In genomic region chr21:25375675-25376074, GRCh38 we compare ENCODE assay signal across 28 cellular contexts.
DNase-seq lines count a peak whose midpoint lies in the region; ATAC-seq, FAIRE-seq and TF ChIP-seq lines count a peak whose summit lies in the region.
"Had no signal": no experiment of that assay in that cellular context is flagged by ENCODE, and none has a peak within 500 bp of the region (broad histone marks: within the 10 kb centered on the region; RNA-seq: fewer than 3 reads in every experiment).

No MANE protein-coding gene starts in this region.

- H3K4me1 ChIP-seq in endothelial cell of umbilical vein (ENCODE audit: control insufficient read depth, extremely low read depth, insufficient read depth, low read length), result no peaks in the 10 kb centered on the region
- H3K4me1 ChIP-seq in osteoblast (ENCODE audit: insufficient read depth, low read length), result peaks cover 13% of the 10 kb centered on the region
- no peaks in the 10 kb centered on the region for H3K4me1 ChIP-seq in right lobe of liver
- H3K4me1 ChIP-seq: esophagus squamous epithelium, parathyroid adenoma had no signal

- intact Hi-C loops in endothelial cell of umbilical vein (cut with micrococcal nuclease) (no loop called here), right lobe of liver (cut with DNase I) (no loop called here), head of caudate nucleus (cut with DNase I) (no loop called here)

- H4K20me1 ChIP-seq in endothelial cell of umbilical vein (replicated peaks; ENCODE audit: control insufficient read depth, extremely low read depth, insufficient read depth, low read length) (no peaks in the 10 kb centered on the region), osteoblast (ENCODE audit: insufficient read depth, low read length) (no peaks in the 10 kb centered on the region)
- H4K20me1 ChIP-seq: BLaER1 had no signal

- TF ChIP-seq CTCF in endothelial cell of umbilical vein (IDR thresholded peaks at IDR 0.05; ENCODE audit: extremely low read depth in 1 of 2, insufficient read depth in 1 of 2, low read depth in 1 of 2, low read length in 2 of 2) (no peak), osteoblast (IDR thresholded peaks at IDR 0.05; ENCODE audit: extremely low read depth, low read depth, low read length) (no peak), right lobe of liver (IDR thresholded peaks at IDR 0.05) (no peak)

- CTCF ChIA-PET in endothelial cell of umbilical vein (lab: Charles Lee), result no interaction called here

- H3K4me2 ChIP-seq in endothelial cell of umbilical vein (ENCODE audit: insufficient read depth, low read length) (no peak overlapping the region), osteoblast (ENCODE audit: insufficient read depth, low read length) (no peak overlapping the region)
- H3K4me2 ChIP-seq: BLaER1 had no signal

- no peak overlapping the region for H3K4me3 ChIP-seq in endothelial cell of umbilical vein (replicated peaks in 1 of 3; ENCODE audit: insufficient read depth in 1 of 3, low read depth in 1 of 3, low read length in 3 of 3)
- no peak overlapping the region for H3K4me3 ChIP-seq in osteoblast (ENCODE audit: insufficient read depth, low read length)
- no peak overlapping the region for H3K4me3 ChIP-seq in right lobe of liver
- H3K4me3 ChIP-seq: BLaER1, dorsolateral prefrontal cortex, esophagus squamous epithelium, SJCRH30 had no signal

- WGBS in right lobe of liver (ENCODE audit: insufficient coverage, low coverage, low lambda C conversion rate, missing lambda C conversion rate), result 42% methylated on average over 1 of the region's 1 CpG

- H3K27me3 ChIP-seq in endothelial cell of umbilical vein (ENCODE audit: control insufficient read depth in 2 of 2, insufficient read depth in 2 of 2, low read length in 2 of 2), result no peaks in the 10 kb centered on the region
- H3K27me3 ChIP-seq in osteoblast (ENCODE audit: insufficient read depth, low read length), result no peaks in the 10 kb centered on the region
- no peaks in the 10 kb centered on the region for H3K27me3 ChIP-seq in right lobe of liver
- H3K27me3 ChIP-seq: BLaER1, dorsolateral prefrontal cortex, esophagus squamous epithelium, SJCRH30 had no signal

- no peaks in the 10 kb centered on the region for H3K9me3 ChIP-seq in endothelial cell of umbilical vein (replicated peaks; ENCODE audit: control insufficient read depth, insufficient read depth, low read length)
- H3K9me3 ChIP-seq in osteoblast (ENCODE audit: low read depth, low read length), result no peaks in the 10 kb centered on the region
- H3K9me3 ChIP-seq in right lobe of liver, result no peaks in the 10 kb centered on the region
- H3K9me3 ChIP-seq: esophagus squamous epithelium had no signal

- dilution Hi-C loops in endothelial cell of umbilical vein (cut with MboI; ENCODE audit: extremely low pct_ligation_motif_present, low sequenced_read_pairs), result no loop called here

- POLR2A ChIA-PET in endothelial cell of umbilical vein (lab: Charles Lee), result no interaction called here

- H3K79me2 ChIP-seq in endothelial cell of umbilical vein (ENCODE audit: control insufficient read depth, insufficient read depth, low read length) (no peaks in the 10 kb centered on the region), osteoblast (ENCODE audit: insufficient read depth, low read length) (no peaks in the 10 kb centered on the region)
- H3K79me2 ChIP-seq: parathyroid adenoma had no signal

- no TSS peak for BruUV-seq in endothelial cell of umbilical vein (replicated peaks; lab: Mats Ljungman, UMichigan)

- FAIRE-seq in endothelial cell of umbilical vein (lab: Jason Lieb, UNC), result no peak
- FAIRE-seq: endometrium, islet of Langerhans had no signal

- H3K9ac ChIP-seq in endothelial cell of umbilical vein (replicated peaks; ENCODE audit: extremely low read depth, insufficient read depth, low read length), result no peak overlapping the region
- H3K9ac ChIP-seq: BLaER1, parathyroid adenoma had no signal

- no peak for ATAC-seq in right lobe of liver
- ATAC-seq: HCT116; left lobe of liver; stimulated activated naive CD8-positive, alpha-beta T cell treated with anti-CD3 and anti-CD28 coated beads, Interleukin-15, Interleukin-2, amounts not matched to agents 100 U/mL and 50 U/mL, for 24 hours; T-cell; WTC11 had no signal

- TF ChIP-seq POLR2A in endothelial cell of umbilical vein (IDR thresholded peaks at IDR 0.05; ENCODE audit: low read depth, low read length) (no peak), right lobe of liver (IDR thresholded peaks at IDR 0.05) (no peak)

- H3K36me3 ChIP-seq in endothelial cell of umbilical vein (ENCODE audit: control insufficient read depth in 2 of 2, extremely low read depth in 1 of 2, insufficient read depth in 2 of 2, low read length in 2 of 2), result no peaks in the 10 kb centered on the region
- no peaks in the 10 kb centered on the region for H3K36me3 ChIP-seq in osteoblast (ENCODE audit: insufficient read depth, low read length)
- H3K36me3 ChIP-seq in right lobe of liver, result no peaks in the 10 kb centered on the region
- H3K36me3 ChIP-seq: BLaER1, esophagus squamous epithelium, SJCRH30 had no signal

- H3K27ac ChIP-seq in endothelial cell of umbilical vein (ENCODE audit: insufficient read depth, low read depth, low read length) (no peak overlapping the region), osteoblast (ENCODE audit: low read depth, low read length) (peak overlapping the region; percentile 48), right lobe of liver (no peak overlapping the region)
- H3K27ac ChIP-seq: BLaER1, dorsolateral prefrontal cortex, esophagus squamous epithelium, parathyroid adenoma, SJCRH30 had no signal

- DNase-seq in EH (ENCODE audit: low read depth), result peak; percentile 62
- peak; percentile 44 for DNase-seq in NCI-H226
- peak; percentile 10 for DNase-seq in endothelial cell of umbilical vein (ENCODE audit: low read depth, low spot score)
- DNase-seq in osteoblast (ENCODE audit: insufficient read length, low spot score, missing footprints), result no peak
- DNase-seq in right lobe of liver, result no peak
- no peak for DNase-seq in activated T-cell treated with anti-CD3 and anti-CD28 coated beads, Interleukin-2, amount 50 U/mL, for 1 hour
- no peak for DNase-seq in head of caudate nucleus
- DNase-seq: ACHN; activated CD4-positive, alpha-beta T cell treated with anti-CD3 and anti-CD28 coated beads, Interleukin-2, amount 10 ng/mL, durations not matched to agents 24 days and 14 days; activated effector memory CD4-positive, alpha-beta T cell treated with anti-CD3 and anti-CD28 coated beads, Interleukin-2, amount 50 U/mL, for 16 hours; activated T-cell treated with anti-CD3 and anti-CD28 coated beads, Interleukin-2, amount 50 U/mL, for 24 hours; aorta; dorsolateral prefrontal cortex; esophagus squamous epithelium; GDM1; NCI-H510A; nephron progenitor cell; SJCRH30; stimulated activated CD4-positive, alpha-beta T cell treated with anti-CD3 and anti-CD28 coated beads, Interleukin-1b, Interleukin-23, amount 100 ng/mL, for 48 hours; stimulated activated naive CD8-positive, alpha-beta T cell treated with anti-CD3 and anti-CD28 coated beads, Interleukin-15, Interleukin-2, amounts not matched to agents 100 U/mL and 50 U/mL, for 24 hours; T-cell had no signal

- H2AFZ ChIP-seq in endothelial cell of umbilical vein (ENCODE audit: low read depth, low read length) (no peak overlapping the region), osteoblast (ENCODE audit: low read length) (no peak overlapping the region)
- H2AFZ ChIP-seq: parathyroid adenoma had no signal

- no peaks in the 10 kb centered on the region for H3K9me1 ChIP-seq in endothelial cell of umbilical vein (replicated peaks; ENCODE audit: control insufficient read depth, extremely low read depth, insufficient read depth, low read length)

TF ChIP-seq in endothelial cell of umbilical vein, 7 proteins besides CTCF, POLR2A, EP300 and RAD21:
- TF ChIP-seq MYC (IDR thresholded peaks at IDR 0.05; ENCODE audit: low read depth, low read length) (no peak), FOS (IDR thresholded peaks at IDR 0.05; ENCODE audit: borderline replicate concordance, insufficient read depth, low read length) (no peak), POLR2AphosphoS5 (IDR thresholded peaks at IDR 0.05; ENCODE audit: insufficient read depth, low read depth, low read length) (no peak), JUN (IDR thresholded peaks at IDR 0.05; ENCODE audit: borderline replicate concordance, insufficient read depth, insufficient read length, low read depth) (no peak), MAX (IDR thresholded peaks at IDR 0.05; ENCODE audit: insufficient read depth, insufficient read length) (no peak), EZH2 (IDR thresholded peaks at IDR 0.05; ENCODE audit: borderline replicate concordance, low read depth, low read length, severe bottlenecking) (no peak), GATA2 (IDR thresholded peaks at IDR 0.05; ENCODE audit: insufficient read depth, insufficient read length, low read depth, low read length) (no peak)

Comparison
In these comparisons a context has a peak if more than half of its experiments do, and no peak if none do; other contexts are left out.
1. DNase-seq: peak in EH (single experiment), NCI-H226 (single experiment) and endothelial cell of umbilical vein (single experiment); none in osteoblast (single experiment), right lobe of liver (0 of 3), activated T-cell treated with anti-CD3 and anti-CD28 coated beads, Interleukin-2, amount 50 U/mL, for 1 hour (single experiment) and head of caudate nucleus (0 of 42).